18 cellular contexts compared by ENCODE assay signal in genomic region chr17:28615260-28615940, GRCh38.
"Had no signal": no experiment of that assay in that cellular context is flagged by ENCODE, and none has a peak within 500 bp of the region (broad histone marks: within the 10 kb centered on the region; RNA-seq: fewer than 3 reads in every experiment).

No MANE protein-coding gene starts in this region.

- H3K4me3 Mint-ChIP-seq: activated CD4-positive, alpha-beta T cell treated with anti-CD3 and anti-CD28 coated beads, Interleukin-2, amount 10 ng/mL, durations not matched to agents 24 days and 14 days; activated CD8-positive, alpha-beta T cell treated with anti-CD3 and anti-CD28 coated beads, Interleukin-2, amount 10 ng/mL, durations not matched to agents 7 days and 5 days; activated naive CD8-positive, alpha-beta T cell treated with anti-CD3 and anti-CD28 coated beads, Interleukin-2, amount 50 U/mL, for 24 hours; immature natural killer cell; neural progenitor cell; WTC11 had no signal

- H3K4me3 ChIP-seq: neural progenitor cell, ovary, sigmoid colon, tibial nerve, uterus had no signal

- ATAC-seq: activated CD8-positive, alpha-beta T cell treated with anti-CD3 and anti-CD28 coated beads, Interleukin-2, amount 10 ng/mL, durations not matched to agents 7 days and 5 days; activated naive CD8-positive, alpha-beta T cell treated with anti-CD3 and anti-CD28 coated beads, Interleukin-2, amount 50 U/mL, for 24 hours; foreskin keratinocyte; WTC11 had no signal

- H3K36me3 ChIP-seq: ovary, uterus had no signal

- H3K27me3 ChIP-seq: foreskin keratinocyte, neural progenitor cell, ovary, sigmoid colon, tibial nerve, uterus had no signal

- H3K9me3 Mint-ChIP-seq: activated CD4-positive, alpha-beta T cell treated with anti-CD3 and anti-CD28 coated beads, Interleukin-2, amount 10 ng/mL, durations not matched to agents 24 days and 14 days; activated naive CD8-positive, alpha-beta T cell treated with anti-CD3 and anti-CD28 coated beads, Interleukin-2, amount 50 U/mL, for 24 hours; immature natural killer cell; neural progenitor cell; WTC11 had no signal

- DNase-seq: activated CD4-positive, alpha-beta T cell treated with anti-CD3 and anti-CD28 coated beads, Interleukin-2, amount 10 ng/mL, durations not matched to agents 24 days and 14 days; activated CD8-positive, alpha-beta memory T cell treated with anti-CD3 and anti-CD28 coated beads, Interleukin-2, amount 50 U/mL, for 4 hours; activated CD8-positive, alpha-beta T cell treated with anti-CD3 and anti-CD28 coated beads, Interleukin-2, amount 10 ng/mL, durations not matched to agents 7 days and 5 days; activated naive CD4-positive, alpha-beta T cell; activated naive CD8-positive, alpha-beta T cell treated with anti-CD3 and anti-CD28 coated beads, Interleukin-2, amount 50 U/mL, for 24 hours; aorta; effector CD8-positive, alpha-beta T cell; foreskin keratinocyte; head of caudate nucleus; immature natural killer cell; ovary; sigmoid colon; stimulated activated CD4-positive, alpha-beta T cell treated with anti-CD3 and anti-CD28 coated beads, Interleukin-2, amount 100 ng/mL, for 24 hours; T-helper 2 cell; uterus had no signal

- H3K27me3 Mint-ChIP-seq: activated CD4-positive, alpha-beta T cell treated with anti-CD3 and anti-CD28 coated beads, Interleukin-2, amount 10 ng/mL, durations not matched to agents 24 days and 14 days; activated naive CD8-positive, alpha-beta T cell treated with anti-CD3 and anti-CD28 coated beads, Interleukin-2, amount 50 U/mL, for 24 hours had no signal

- H3K9me3 ChIP-seq: ovary, sigmoid colon, tibial nerve, uterus had no signal

- H3K27ac Mint-ChIP-seq: activated CD8-positive, alpha-beta T cell treated with anti-CD3 and anti-CD28 coated beads, Interleukin-2, amount 10 ng/mL, durations not matched to agents 7 days and 5 days; activated naive CD8-positive, alpha-beta T cell treated with anti-CD3 and anti-CD28 coated beads, Interleukin-2, amount 50 U/mL, for 24 hours; neural progenitor cell; WTC11 had no signal

- H3K4me1 ChIP-seq: foreskin keratinocyte, neural progenitor cell, sigmoid colon, tibial nerve, uterus had no signal

- H3K4me1 Mint-ChIP-seq: activated naive CD8-positive, alpha-beta T cell treated with anti-CD3 and anti-CD28 coated beads, Interleukin-2, amount 50 U/mL, for 24 hours; immature natural killer cell; WTC11 had no signal

- H3K27ac ChIP-seq: foreskin keratinocyte, neural progenitor cell, ovary, sigmoid colon, tibial nerve, uterus had no signal
